Comparison of ENCODE assay signal across 8 cellular contexts in genomic region chr4:112705891-112706839, GRCh38.
DNase-seq lines count a peak whose midpoint lies in the region; ATAC-seq and TF ChIP-seq lines count a peak whose summit lies in the region.
"Not testable (repeated sequence)": the region's sequence is repeated elsewhere in the genome, so short reads cannot be mapped to it uniquely, and the experiment has no call there.

No MANE protein-coding gene starts in this region.

- H3K79me2 ChIP-seq in OCI-LY1 (ENCODE audit: insufficient read depth, low read length) = not testable (repeated sequence)

- peaks cover 0 to 11% (median 5%) of the 10 kb centered on the region in 10 experiments; a peak in 10 of 20 replicates for H3K4me1 ChIP-seq in BLaER1 treated with 17β-estradiol and CSF1 and Interleukin-3, amounts not matched to agents 10 nM and 100 nM
- not testable (repeated sequence) for H3K4me1 ChIP-seq in OCI-LY1 (ENCODE audit: insufficient read depth, low read length, severe bottlenecking); esophagus (ENCODE audit: control insufficient read depth in 2 of 2, insufficient read depth in 2 of 2, low read length in 1 of 2)
- H3K4me1 ChIP-seq in skeletal muscle tissue (ENCODE audit: control insufficient read depth in 3 of 3, insufficient read depth in 3 of 3, low read length in 3 of 3) = peaks cover 4 to 11% (median 6%) of the 10 kb centered on the region in 3 donors

- H3K27me3 ChIP-seq in BLaER1 treated with 17β-estradiol and CSF1 and Interleukin-3, amounts not matched to agents 10 nM and 100 nM = peaks cover 52 to 81% (median 71%) of the 10 kb centered on the region in 11 experiments
- not testable (repeated sequence) for H3K27me3 ChIP-seq in OCI-LY1 (ENCODE audit: insufficient read depth, low read length); esophagus (ENCODE audit: control insufficient read depth in 1 of 2, insufficient read depth in 2 of 2, low read length in 2 of 2); skeletal muscle tissue (ENCODE audit: control insufficient read depth in 3 of 3, insufficient read depth in 3 of 3, low read length in 3 of 3)

- not testable (repeated sequence) for TF ChIP-seq CTCF in OCI-LY1 (IDR thresholded peaks at IDR 0.05; ENCODE audit: low read length); lower leg skin (IDR thresholded peaks at IDR 0.05)

- WGBS in esophagus, 2 donors = 1 to 2% methylated on average over 21 to 34 of the region's 74 CpGs
- 1% methylated on average over 25 to 29 of the region's 74 CpGs for WGBS in lower leg skin, 2 donors

- peak overlapping the region; percentile 79 to 95 (median 85) for H3K4me2 ChIP-seq in BLaER1 treated with 17β-estradiol and CSF1 and Interleukin-3, amounts not matched to agents 10 nM and 100 nM
- peak overlapping the region; percentile 70 for H3K4me2 ChIP-seq in OCI-LY1 (ENCODE audit: low read length)

- not testable (repeated sequence) for H3K36me3 ChIP-seq in BLaER1 treated with 17β-estradiol and CSF1 and Interleukin-3, amounts not matched to agents 10 nM and 100 nM; OCI-LY1 (ENCODE audit: insufficient read depth, low read length); esophagus (ENCODE audit: control insufficient read depth in 2 of 2, insufficient read depth in 2 of 2, low read length in 1 of 2); skeletal muscle tissue (ENCODE audit: control insufficient read depth in 3 of 3, insufficient read depth in 3 of 3, low read length in 3 of 3)

- not testable (repeated sequence) for H4K20me1 ChIP-seq in BLaER1 treated with 17β-estradiol and CSF1 and Interleukin-3, amounts not matched to agents 10 nM and 100 nM; OCI-LY1 (ENCODE audit: insufficient read depth, low read length)

- H3K4me3 ChIP-seq in BLaER1 treated with 17β-estradiol and CSF1 and Interleukin-3, amounts not matched to agents 10 nM and 100 nM = peak overlapping the region; percentile 52 to 72 (median 60)
- H3K4me3 ChIP-seq in OCI-LY1 (ENCODE audit: low read depth, low read length, poor library complexity, severe bottlenecking) (peak overlapping the region; percentile 67), esophagus (ENCODE audit: low read depth in 1 of 2, low read length in 2 of 2) (peak overlapping the region; percentile 48 to 55), lower leg skin (ENCODE audit: low read depth, poor library complexity, severe bottlenecking) (peak overlapping the region; percentile 34), skeletal muscle tissue (ENCODE audit: low read length in 3 of 3) (peak overlapping the region; percentile 78 to 85 (median 79))

- intact Hi-C loops in lower leg skin (cut with DNase I; ENCODE audit: low total_unique reads) = not testable (repeated sequence)

- TF ChIP-seq POLR2A in lower leg skin (IDR thresholded peaks at IDR 0.05) = not testable (repeated sequence)

- not testable (repeated sequence) for H3F3A ChIP-seq in OCI-LY1 (ENCODE audit: insufficient read depth, low read length)

- peak; percentile 67 for DNase-seq in activated effector memory CD4-positive, alpha-beta T cell treated with anti-CD3 and anti-CD28 coated beads, Interleukin-2, amount 50 U/mL, for 16 hours
- DNase-seq in lower leg skin (ENCODE audit: low spot score in 2 of 2) = not testable (repeated sequence)

- ATAC-seq in GM19395 (IDR thresholded peaks at IDR 0.05; ENCODE audit: unreplicated experiment) (peak; percentile 59), HG03442 (IDR thresholded peaks at IDR 0.05; ENCODE audit: unreplicated experiment) (peak; percentile 55)

- H2AFZ ChIP-seq in OCI-LY1 (ENCODE audit: low read length) = not testable (repeated sequence)

- H3K9me2 ChIP-seq in OCI-LY1 (ENCODE audit: low read depth, low read length) = not testable (repeated sequence)

- not testable (repeated sequence) for H3K27ac ChIP-seq in BLaER1 treated with 17β-estradiol and CSF1 and Interleukin-3, amounts not matched to agents 10 nM and 100 nM; OCI-LY1 (ENCODE audit: low read depth, low read length, poor library complexity, severe bottlenecking); esophagus (ENCODE audit: low read depth in 2 of 2, low read length in 1 of 2)
- H3K27ac ChIP-seq in skeletal muscle tissue (ENCODE audit: low read depth, low read length) = peak overlapping the region; percentile 52

- H3K9ac ChIP-seq in BLaER1 treated with 17β-estradiol and CSF1 and Interleukin-3, amounts not matched to agents 10 nM and 100 nM = peak overlapping the region in 3 of 11 experiments; percentile 21 to 53 (median 36); a peak in 4 of 22 replicates
- H3K9ac ChIP-seq in OCI-LY1 (ENCODE audit: low read length) = peak overlapping the region; percentile 45; the same call in 1 of the 2 replicates
- peak overlapping the region; percentile 69 to 88 (median 85) for H3K9ac ChIP-seq in skeletal muscle tissue (ENCODE audit: low read depth in 1 of 3, low read length in 3 of 3)

- not testable (repeated sequence) for H3K9me3 ChIP-seq in BLaER1 treated with 17β-estradiol and CSF1 and Interleukin-3, amounts not matched to agents 10 nM and 100 nM (replicated peaks in 1 of 11); OCI-LY1 (ENCODE audit: low read length); esophagus (ENCODE audit: control insufficient read depth in 2 of 2, insufficient read depth in 1 of 2, low read depth in 1 of 2, low read length in 1 of 2); skeletal muscle tissue (ENCODE audit: control insufficient read depth in 3 of 3, low read length in 3 of 3)
